In genomic region chr13:91797567-91797966, GRCh38 we compare ENCODE assay signal across 19 cellular contexts.
A peak's percentile ranks its signal among the peaks of the same experiment; 100 is the strongest.
DNase-seq lines count a peak whose midpoint lies in the region; ATAC-seq and TF ChIP-seq lines count a peak whose summit lies in the region.
"Had no signal": no experiment of that assay in that cellular context is flagged by ENCODE, and none has a peak within 500 bp of the region (broad histone marks: within the 10 kb centered on the region; RNA-seq: fewer than 3 reads in every experiment).

No MANE protein-coding gene starts in this region.

- WGBS in SK-N-SH (ENCODE audit: low lambda C conversion rate): 43% methylated on average over 11 of the region's 11 CpGs

- no peaks in the 10 kb centered on the region for H3K27me3 Mint-ChIP-seq in mesothelial cell of epicardium (ENCODE audit: low read depth)
- H3K27me3 Mint-ChIP-seq: B cell; CD4-positive, alpha-beta T cell had no signal

- no peaks in the 10 kb centered on the region for H3K36me3 ChIP-seq in SK-N-SH (replicated peaks in 1 of 2; ENCODE audit: control insufficient read depth in 1 of 2, insufficient read depth in 2 of 2, low read length in 1 of 2)
- H3K36me3 ChIP-seq: BLaER1 treated with 17β-estradiol and CSF1 and Interleukin-3, amounts not matched to agents 10 nM and 100 nM had no signal

- CTCF ChIA-PET in SK-N-SH (lab: Yijun Ruan, JAX): interaction anchor here (1.0 kb wide), 1 partner anchor 54 kb away, joined by 3 read pairs; no protein-coding TSS in a partner anchor

- no peak for TF ChIP-seq EP300 in SK-N-SH (IDR thresholded peaks at IDR 0.05; ENCODE audit: borderline replicate concordance in 1 of 2, low read depth in 1 of 2, low read length in 1 of 2)

- H3F3A ChIP-seq in SK-N-SH (replicated peaks; ENCODE audit: insufficient read depth): no peaks in the 10 kb centered on the region

- H3K4me1 ChIP-seq in SK-N-SH (ENCODE audit: control insufficient read depth in 1 of 2, insufficient read depth in 2 of 2, low read depth in 1 of 2, low read length in 1 of 2): peaks cover 0 to 12% of the 10 kb centered on the region in 2 experiments; a peak in 2 of 4 replicates
- H3K4me1 ChIP-seq: A549; BLaER1 treated with 17β-estradiol and CSF1 and Interleukin-3, amounts not matched to agents 10 nM and 100 nM; Caco-2 had no signal

- ATAC-seq in SK-N-SH treated with all-trans-retinoic acid at 6 μM for 48 hours (no peak), GM19324 (IDR thresholded peaks at IDR 0.05; ENCODE audit: low FRiP score, unreplicated experiment) (no peak)
- ATAC-seq: A549; CD8-positive, alpha-beta T cell had no signal

- H3K9me2 ChIP-seq in SK-N-SH: no peaks in the 10 kb centered on the region

- peaks cover 10% of the 10 kb centered on the region for H3K9me3 Mint-ChIP-seq in mesothelial cell of epicardium

- H3K27ac Mint-ChIP-seq in mesothelial cell of epicardium: peak overlapping the region; percentile 48
- H3K27ac Mint-ChIP-seq: B cell; CD4-positive, alpha-beta T cell; CD8-positive, alpha-beta T cell had no signal

- H3K4me1 Mint-ChIP-seq in mesothelial cell of epicardium: peaks cover 40% of the 10 kb centered on the region
- H3K4me1 Mint-ChIP-seq: B cell had no signal

- H3K36me3 Mint-ChIP-seq in mesothelial cell of epicardium: no peaks in the 10 kb centered on the region
- H3K36me3 Mint-ChIP-seq: CD8-positive, alpha-beta T cell had no signal

- no peak overlapping the region for H3K4me2 ChIP-seq in SK-N-SH
- H3K4me2 ChIP-seq: A549; BLaER1 treated with 17β-estradiol and CSF1 and Interleukin-3, amounts not matched to agents 10 nM and 100 nM had no signal

- H3K4me3 ChIP-seq in SK-N-SH (ENCODE audit: low read depth in 2 of 2, low read length in 1 of 2): no peak overlapping the region
- H3K4me3 ChIP-seq: A549; BLaER1 treated with 17β-estradiol and CSF1 and Interleukin-3, amounts not matched to agents 10 nM and 100 nM had no signal

- POLR2A ChIA-PET in SK-N-SH (lab: Yijun Ruan, JAX): no interaction called here

- no peaks in the 10 kb centered on the region for H3K79me2 ChIP-seq in SK-N-SH (ENCODE audit: insufficient read depth)

- no peak for TF ChIP-seq RAD21 in SK-N-SH (IDR thresholded peaks at IDR 0.05; ENCODE audit: low read length)

- no peaks in the 10 kb centered on the region for H3K27me3 ChIP-seq in SK-N-SH (ENCODE audit: insufficient read depth)
- H3K27me3 ChIP-seq: BLaER1 treated with 17β-estradiol and CSF1 and Interleukin-3, amounts not matched to agents 10 nM and 100 nM had no signal

- TF ChIP-seq CTCF in SK-N-SH (IDR thresholded peaks at IDR 0.05) (no peak), mesothelial cell of epicardium (IDR thresholded peaks at IDR 0.05; ENCODE audit: unreplicated experiment) (no peak)

- no peak overlapping the region for H3K4me3 Mint-ChIP-seq in mesothelial cell of epicardium
- H3K4me3 Mint-ChIP-seq: B cell; CD4-positive, alpha-beta T cell; CD8-positive, alpha-beta T cell had no signal

- no peak overlapping the region for H3K9ac ChIP-seq in SK-N-SH
- H3K9ac ChIP-seq: BLaER1 treated with 17β-estradiol and CSF1 and Interleukin-3, amounts not matched to agents 10 nM and 100 nM had no signal

- no peaks in the 10 kb centered on the region for H4K20me1 ChIP-seq in SK-N-SH (ENCODE audit: insufficient read depth)
- H4K20me1 ChIP-seq: BLaER1 treated with 17β-estradiol and CSF1 and Interleukin-3, amounts not matched to agents 10 nM and 100 nM had no signal

- no peak overlapping the region for H3K27ac ChIP-seq in SK-N-SH (ENCODE audit: low read depth in 2 of 2, low read length in 1 of 2)
- H3K27ac ChIP-seq: 22Rv1; A549; BLaER1 treated with 17β-estradiol and CSF1 and Interleukin-3, amounts not matched to agents 10 nM and 100 nM; C4-2B had no signal

- DNase-seq in SK-N-SH: peak; percentile 11
- peak; percentile 54 for DNase-seq in islet precursor cell
- no peak for DNase-seq in mesothelial cell of epicardium (ENCODE audit: low spot score in 2 of 2, unreplicated experiment in 2 of 2)
- no peak for DNase-seq in NCI-H1417 treated with DMSO at 0.1 percent for 48 hours (lab: John Stamatoyannopoulos, UW)
- no peak for DNase-seq in NCI-H1436 (lab: John Stamatoyannopoulos, UW)
- DNase-seq: AML-193; Caco-2; Calu3; CD4-positive, alpha-beta T cell; CD8-positive, alpha-beta T cell; DMS79 treated with DMSO at 0.1 percent for 48 hours; GF-D8 had no signal

- no peak overlapping the region for H2AFZ ChIP-seq in SK-N-SH (ENCODE audit: low read depth)

- H3K9me3 ChIP-seq in SK-N-SH: no peaks in the 10 kb centered on the region
- H3K9me3 ChIP-seq: A549; BLaER1 treated with 17β-estradiol and CSF1 and Interleukin-3, amounts not matched to agents 10 nM and 100 nM; Caco-2 had no signal

TF ChIP-seq in SK-N-SH, 30 proteins besides CTCF, POLR2A, EP300 and RAD21:
- TF ChIP-seq GATA2 (CRISPR knock-in tag; IDR thresholded peaks at IDR 0.05): peak; percentile 59
- no peak for TF ChIP-seq TEAD4 (IDR thresholded peaks at IDR 0.05; ENCODE audit: borderline replicate concordance, insufficient read depth)

TF ChIP-seq in SK-N-SH treated with all-trans-retinoic acid at 6 μM for 48 hours, 23 proteins besides CTCF, POLR2A, EP300 and RAD21:
- TF ChIP-seq RARB (CRISPR knock-in tag; IDR thresholded peaks at IDR 0.05) (no peak), ESRRG (CRISPR knock-in tag; IDR thresholded peaks at IDR 0.05) (no peak), ISL1 (CRISPR knock-in tag; IDR thresholded peaks at IDR 0.05) (no peak), ZFP3 (CRISPR knock-in tag; IDR thresholded peaks at IDR 0.05) (no peak), OSR1 (CRISPR knock-in tag; IDR thresholded peaks at IDR 0.05) (no peak), ARNTL (CRISPR knock-in tag; IDR thresholded peaks at IDR 0.05; ENCODE audit: borderline replicate concordance, low read depth) (no peak), BACH2 (CRISPR knock-in tag; IDR thresholded peaks at IDR 0.05; ENCODE audit: borderline replicate concordance) (no peak), PATZ1 (CRISPR knock-in tag; IDR thresholded peaks at IDR 0.05; ENCODE audit: borderline replicate concordance) (no peak)

Comparison
In these comparisons a context has a peak if more than half of its experiments do, and no peak if none do; other contexts are left out.
1. DNase-seq: peak in SK-N-SH (single experiment) and islet precursor cell (single experiment); none in mesothelial cell of epicardium (0 of 2), NCI-H1417 treated with DMSO at 0.1 percent for 48 hours (single experiment) and NCI-H1436 (single experiment).